Comparison of ENCODE assay signal across 1 cellular context in the genomic region with DNA sequence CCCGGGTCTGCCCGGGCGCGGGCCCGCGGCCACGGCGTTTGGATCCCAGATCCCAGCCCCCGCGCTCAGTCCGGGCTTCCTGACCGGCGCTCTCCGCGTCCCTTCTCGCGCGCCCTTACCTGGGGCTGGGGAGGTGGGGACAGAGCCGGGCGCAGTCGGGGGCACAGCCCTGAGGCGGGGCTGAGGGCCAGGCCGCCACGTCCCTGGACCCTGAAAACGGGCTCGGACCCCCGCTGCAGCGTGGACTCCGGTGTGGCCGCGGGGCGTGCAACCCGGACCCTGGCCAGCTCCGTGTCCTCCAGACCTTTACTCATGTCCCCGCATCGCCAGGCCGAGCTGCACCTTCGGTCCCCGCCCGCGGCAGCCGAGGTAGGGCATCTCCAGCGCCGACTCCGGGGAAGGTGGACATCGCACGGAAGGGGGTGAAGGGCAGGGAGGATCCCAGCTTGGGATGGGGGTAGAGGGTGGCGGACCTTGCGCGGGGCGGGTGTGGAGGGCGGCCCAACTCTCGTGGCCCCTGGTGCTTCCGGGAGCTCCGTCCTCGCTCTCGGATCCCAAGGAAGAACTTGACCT.
TF ChIP-seq lines count a peak whose summit lies in the region.

No MANE protein-coding gene starts in this region.

TF ChIP-seq in K562, 482 proteins besides CTCF, POLR2A, EP300 and RAD21 (continued from another document and continues in another):
- TF ChIP-seq ARID4B (CRISPR knock-in tag; IDR thresholded peaks at IDR 0.05) (no peak), ZNF507 (tag; conservative IDR thresholded peaks at IDR 0.05) (peak; percentile 8; the same call in 1 of the 2 replicates), NR2C1 (IDR thresholded peaks at IDR 0.05) (no peak), NR2C1 (tag; IDR thresholded peaks at IDR 0.05) (no peak), COPS2 (conservative IDR thresholded peaks at IDR 0.05) (no peak), E2F3 (CRISPR knock-in tag; IDR thresholded peaks at IDR 0.05) (no peak), ATF2 (CRISPR knock-in tag; IDR thresholded peaks at IDR 0.05) (no peak), NUFIP1 (IDR thresholded peaks at IDR 0.05; ENCODE audit: partially characterized antibody) (no peak), ZNF444 (CRISPR knock-in tag; IDR thresholded peaks at IDR 0.05) (no peak), NR3C1 (CRISPR knock-in tag; IDR thresholded peaks at IDR 0.05) (no peak; the same call in 1 of the 2 replicates), SIN3B (IDR thresholded peaks at IDR 0.05; ENCODE audit: low read depth) (no peak), SREBF1 (IDR thresholded peaks at IDR 0.05; ENCODE audit: borderline replicate concordance, low read depth, low read length) (no peak), PCBP1 (IDR thresholded peaks at IDR 0.05; ENCODE audit: low read depth, low read length, poor library complexity, severe bottlenecking) (peak; percentile 97), TFAP4 (CRISPR knock-in tag; IDR thresholded peaks at IDR 0.05; ENCODE audit: borderline replicate concordance) (0 out of 2 replicates have a peak, but pooled peaks have one; percentile 15), SRF (CRISPR knock-in tag; IDR thresholded peaks at IDR 0.05) (0 out of 4 replicates have a peak, but pooled peaks of 1 of the 2 experiments have one; percentile 1), MAFK (IDR thresholded peaks at IDR 0.05; ENCODE audit: low read length) (no peak), SRSF7 (optimal IDR thresholded peaks at IDR 0.05; ENCODE audit: low read depth, low read length) (peak; percentile 91), THRA (IDR thresholded peaks at IDR 0.05) (no peak), HSF4 (CRISPR knock-in tag; IDR thresholded peaks at IDR 0.05; ENCODE audit: borderline replicate concordance) (no peak), RBFOX2 (IDR thresholded peaks at IDR 0.05; ENCODE audit: low read depth, low read length) (no peak), CHD2 (IDR thresholded peaks at IDR 0.05; ENCODE audit: low read depth, low read length) (no peak), CREM (IDR thresholded peaks at IDR 0.05; ENCODE audit: low read depth) (0 out of 2 replicates have a peak, but pooled peaks have one; percentile 2), ZBTB17 (CRISPR knock-in tag; IDR thresholded peaks at IDR 0.05) (no peak), ZNF655 (CRISPR knock-in tag; IDR thresholded peaks at IDR 0.05) (no peak), ZNF41 (CRISPR knock-in tag; conservative IDR thresholded peaks at IDR 0.05) (no peak), TAF9B (IDR thresholded peaks at IDR 0.05; ENCODE audit: partially characterized antibody) (no peak), TBL1XR1 (IDR thresholded peaks at IDR 0.05; ENCODE audit: low read length in 2 of 2) (no peak), SETDB1 (IDR thresholded peaks at IDR 0.05; ENCODE audit: low read length) (no peak), PTBP1 (IDR thresholded peaks at IDR 0.05; ENCODE audit: low read depth, low read length) (no peak), NCOA6 (IDR thresholded peaks at IDR 0.05) (no peak), CHAMP1 (IDR thresholded peaks at IDR 0.05) (no peak), ZFPM2 (CRISPR knock-in tag; IDR thresholded peaks at IDR 0.05) (no peak), EWSR1 (IDR thresholded peaks at IDR 0.05; ENCODE audit: borderline replicate concordance, low read depth, partially characterized antibody) (no peak), ZBTB33 (CRISPR knock-in tag; IDR thresholded peaks at IDR 0.05) (peak; percentile 83), CREB3L1 (IDR thresholded peaks at IDR 0.05; ENCODE audit: borderline replicate concordance, low read depth) (no peak), RBM39 (optimal IDR thresholded peaks at IDR 0.05; ENCODE audit: low read depth, low read length) (no peak), MEF2D (tag; conservative IDR thresholded peaks at IDR 0.05; ENCODE audit: low read depth) (no peak), ARID3B (CRISPR knock-in tag; IDR thresholded peaks at IDR 0.05; ENCODE audit: borderline replicate concordance) (no peak), NFXL1 (CRISPR knock-in tag; IDR thresholded peaks at IDR 0.05) (no peak), ZKSCAN3 (CRISPR knock-in tag; IDR thresholded peaks at IDR 0.05) (no peak), CBX8 (IDR thresholded peaks at IDR 0.05; ENCODE audit: borderline replicate concordance, extremely low read depth, low read depth, low read length, poor library complexity, severe bottlenecking) (no peak), NR4A1 (CRISPR knock-in tag; IDR thresholded peaks at IDR 0.05) (no peak), NR4A1 (tag; IDR thresholded peaks at IDR 0.05) (no peak)
